8 cellular contexts compared by ENCODE assay signal in genomic region chr18:54119524-54120019, GRCh38.
DNase-seq lines count a peak whose midpoint lies in the region; ATAC-seq and TF ChIP-seq lines count a peak whose summit lies in the region.

No MANE protein-coding gene starts in this region.

- no peaks in the 10 kb centered on the region for H3K27me3 ChIP-seq in psoas muscle (ENCODE audit: insufficient read depth in 3 of 3, low read length in 2 of 3)

- TF ChIP-seq CTCF in glutamatergic neuron (IDR thresholded peaks at IDR 0.05; ENCODE audit: partially characterized antibody, unreplicated experiment) (peak; percentile 83), psoas muscle (IDR thresholded peaks at IDR 0.05) (peak; percentile 75)

- no peak overlapping the region for H3K4me3 ChIP-seq in psoas muscle

- peak overlapping the region; percentile 56 for H3K27ac Mint-ChIP-seq in activated T-helper 1 cell treated with anti-CD3 and anti-CD28 coated beads, Interleukin-12 subunit alpha, Interleukin-12 subunit beta, Interleukin-2, Interleukin-4 antibody, amounts not matched to agents 30 ng/mL and 10 ng/mL and 1 ng/mL, durations not matched to agents 14 hours and 24 hours and 36 hours
- no peak overlapping the region for H3K27ac Mint-ChIP-seq in glutamatergic neuron (ENCODE audit: unreplicated experiment)

- H3K9me3 ChIP-seq in psoas muscle = no peaks in the 10 kb centered on the region

- H3K27ac ChIP-seq in psoas muscle = no peak overlapping the region

- no peaks in the 10 kb centered on the region for H3K36me3 ChIP-seq in psoas muscle (ENCODE audit: insufficient read depth in 1 of 2, low read depth in 1 of 2)

- H3K4me1 ChIP-seq in psoas muscle = no peaks in the 10 kb centered on the region

- no peaks in the 10 kb centered on the region for H3K9me3 Mint-ChIP-seq in activated T-helper 1 cell treated with anti-CD3 and anti-CD28 coated beads, Interleukin-12 subunit alpha, Interleukin-12 subunit beta, Interleukin-2, Interleukin-4 antibody, amounts not matched to agents 30 ng/mL and 10 ng/mL and 1 ng/mL, durations not matched to agents 14 hours and 24 hours and 36 hours
- H3K9me3 Mint-ChIP-seq in glutamatergic neuron (ENCODE audit: unreplicated experiment) = no peaks in the 10 kb centered on the region

- peaks cover 3% of the 10 kb centered on the region for H3K36me3 Mint-ChIP-seq in activated T-helper 1 cell treated with anti-CD3 and anti-CD28 coated beads, Interleukin-12 subunit alpha, Interleukin-12 subunit beta, Interleukin-2, Interleukin-4 antibody, amounts not matched to agents 30 ng/mL and 10 ng/mL and 1 ng/mL, durations not matched to agents 14 hours and 24 hours and 36 hours (ENCODE audit: low read depth)
- H3K36me3 Mint-ChIP-seq in glutamatergic neuron (ENCODE audit: unreplicated experiment) = no peaks in the 10 kb centered on the region

- peak overlapping the region; percentile 57 for H3K4me3 Mint-ChIP-seq in activated T-helper 1 cell treated with anti-CD3 and anti-CD28 coated beads, Interleukin-12 subunit alpha, Interleukin-12 subunit beta, Interleukin-2, Interleukin-4 antibody, amounts not matched to agents 30 ng/mL and 10 ng/mL and 1 ng/mL, durations not matched to agents 14 hours and 24 hours and 36 hours
- H3K4me3 Mint-ChIP-seq in glutamatergic neuron (ENCODE audit: unreplicated experiment) = no peak overlapping the region

- intact Hi-C loops in activated T-helper 1 cell treated with anti-CD3 and anti-CD28 coated beads, Interleukin-12 subunit alpha, Interleukin-12 subunit beta, Interleukin-2, Interleukin-4 antibody, amounts not matched to agents 30 ng/mL and 10 ng/mL and 1 ng/mL, durations not matched to agents 14 hours and 24 hours and 36 hours (cut with micrococcal nuclease) = loop anchor here (1.0 kb wide), 3 partner anchors 210 to 551 kb away; no protein-coding TSS in a partner anchor
- intact Hi-C loops in psoas muscle (cut with DNase I) = loop anchor here (2.0 to 10.0 kb wide), 4 partner anchors 215 to 555 kb away; no protein-coding TSS in a partner anchor

- DNase-seq in EH (ENCODE audit: low read depth) = peak; percentile 65
- DNase-seq in NCI-H345 treated with DMSO at 0.1 percent for 48 hours (lab: John Stamatoyannopoulos, UW; ENCODE audit: unreplicated experiment) = peak; percentile 37
- peak; percentile 13 for DNase-seq in activated T-helper 1 cell treated with anti-CD3 and anti-CD28 coated beads, Interleukin-12 subunit alpha, Interleukin-12 subunit beta, Interleukin-2, Interleukin-4 antibody, amounts not matched to agents 30 ng/mL and 10 ng/mL and 1 ng/mL, durations not matched to agents 14 hours and 24 hours and 36 hours (ENCODE audit: low spot score)
- no peak for DNase-seq in glutamatergic neuron
- no peak for DNase-seq in psoas muscle
- DNase-seq in activated CD4-positive, CD25-positive, alpha-beta regulatory T cell treated with anti-CD3 and anti-CD28 coated beads, Interleukin-2, amount 50 U/mL, for 72 hours = no peak

- H3K4me1 Mint-ChIP-seq in activated T-helper 1 cell treated with anti-CD3 and anti-CD28 coated beads, Interleukin-12 subunit alpha, Interleukin-12 subunit beta, Interleukin-2, Interleukin-4 antibody, amounts not matched to agents 30 ng/mL and 10 ng/mL and 1 ng/mL, durations not matched to agents 14 hours and 24 hours and 36 hours (ENCODE audit: low read depth) = peaks cover 19% of the 10 kb centered on the region
- peaks cover 28% of the 10 kb centered on the region for H3K4me1 Mint-ChIP-seq in glutamatergic neuron (ENCODE audit: low read depth, unreplicated experiment)

- peak; percentile 94 for ATAC-seq in GM19397 (IDR thresholded peaks at IDR 0.05; ENCODE audit: unreplicated experiment)
- ATAC-seq in HG03354 (IDR thresholded peaks at IDR 0.05; ENCODE audit: poor library complexity, severe bottlenecking, unreplicated experiment) = peak; percentile 94
- ATAC-seq in psoas muscle = peak in 3 of 4 donors; percentile 37 to 78 (median 55)

- peaks cover 4% of the 10 kb centered on the region for H3K27me3 Mint-ChIP-seq in activated T-helper 1 cell treated with anti-CD3 and anti-CD28 coated beads, Interleukin-12 subunit alpha, Interleukin-12 subunit beta, Interleukin-2, Interleukin-4 antibody, amounts not matched to agents 30 ng/mL and 10 ng/mL and 1 ng/mL, durations not matched to agents 14 hours and 24 hours and 36 hours (ENCODE audit: insufficient read depth)
- H3K27me3 Mint-ChIP-seq in glutamatergic neuron (ENCODE audit: unreplicated experiment) = no peaks in the 10 kb centered on the region

- 19 to 22% (median 19%) methylated on average over 6 of the region's 6 CpGs for WGBS in psoas muscle, 3 donors

Comparison
In these comparisons a context has a peak if more than half of its experiments do, and no peak if none do; other contexts are left out.
1. DNase-seq: peak in EH (single experiment), NCI-H345 treated with DMSO at 0.1 percent for 48 hours (single experiment) and activated T-helper 1 cell treated with anti-CD3 and anti-CD28 coated beads, Interleukin-12 subunit alpha, Interleukin-12 subunit beta, Interleukin-2, Interleukin-4 antibody, amounts not matched to agents 30 ng/mL and 10 ng/mL and 1 ng/mL, durations not matched to agents 14 hours and 24 hours and 36 hours (single experiment); none in glutamatergic neuron (single experiment), psoas muscle (0 of 2) and activated CD4-positive, CD25-positive, alpha-beta regulatory T cell treated with anti-CD3 and anti-CD28 coated beads, Interleukin-2, amount 50 U/mL, for 72 hours (single experiment).
2. Peak in every context shown above with its lines, with median percentiles within 50 percentile points of each other: ATAC-seq.